28 cellular contexts compared by ENCODE assay signal in the genomic region with DNA sequence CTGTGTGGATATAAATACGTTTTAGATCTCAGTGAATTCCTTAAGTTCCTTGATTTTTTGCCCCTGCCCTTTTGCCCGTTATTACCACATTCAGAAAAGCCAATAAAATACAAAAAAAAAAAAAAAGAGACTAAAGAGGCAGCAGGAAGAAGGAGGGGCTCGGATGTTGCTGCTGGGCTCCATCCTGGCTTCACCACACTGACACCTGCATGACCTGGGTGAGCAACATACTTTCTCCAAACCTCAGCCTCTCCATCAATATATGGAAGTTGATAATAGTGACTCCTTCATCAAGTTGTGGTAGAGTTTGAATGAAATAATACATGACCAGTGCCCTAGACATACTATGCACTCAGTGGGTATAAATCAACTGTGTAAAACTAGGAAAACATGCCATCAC.
DNase-seq lines count a peak whose midpoint lies in the region; ATAC-seq and TF ChIP-seq lines count a peak whose summit lies in the region.
"Had no signal": no experiment of that assay in that cellular context is flagged by ENCODE, and none has a peak within 500 bp of the region (broad histone marks: within the 10 kb centered on the region; RNA-seq: fewer than 3 reads in every experiment).

No MANE protein-coding gene starts in this region.

- peaks cover 62% of the 10 kb centered on the region for H3K4me1 Mint-ChIP-seq in Calu3 (ENCODE audit: low read depth, unreplicated experiment)
- H3K4me1 Mint-ChIP-seq in activated CD8-positive, alpha-beta T cell treated with anti-CD3 and anti-CD28 coated beads for 36 hours (ENCODE audit: low read depth) = peaks cover 14% of the 10 kb centered on the region
- H3K4me1 Mint-ChIP-seq in naive thymus-derived CD4-positive, alpha-beta T cell = peaks cover 4 to 21% (median 13%) of the 10 kb centered on the region in 7 donors
- H3K4me1 Mint-ChIP-seq in stimulated activated memory B cell treated with anti-CD40 and anti-IgM and Interleukin-4, amounts not matched to agents 10 μg/mL and 1 μg/mL and 100 μg/mL, for 72 hours = no peaks in the 10 kb centered on the region
- H3K4me1 Mint-ChIP-seq: memory B cell had no signal

- peak; percentile 9 for DNase-seq in activated CD4-positive, alpha-beta T cell treated with anti-CD3 and anti-CD28 coated beads, Interleukin-2, amount 50 U/mL, for 1 hour
- no peak for DNase-seq in activated CD4-positive, alpha-beta T cell treated with anti-CD3 and anti-CD28 coated beads, Interleukin-2, amount 50 U/mL, for 4 hours
- DNase-seq in Calu3 (peak; percentile 30), amygdala (lab: John Stamatoyannopoulos, UW) (no peak)
- DNase-seq in activated CD8-positive, alpha-beta T cell treated with anti-CD3 and anti-CD28 coated beads for 36 hours = peak; percentile 38
- DNase-seq in naive thymus-derived CD4-positive, alpha-beta T cell = peak in 5 of 9 donors; percentile 15 to 29 (median 18)
- DNase-seq: activated T-cell treated with anti-CD3 and anti-CD28 coated beads, Interleukin-2, amount 50 U/mL, for 24 hours; AML-193; GDM1; H9; hypothalamus; immature natural killer cell; IMR-90; left colon; NK-92 treated with Interleukin-12 subunit alpha and Interleukin-12 subunit beta, amount 100 ng/mL, for 24 hours; PC-9; right lobe of liver; stimulated activated CD4-positive, alpha-beta T cell treated with anti-CD3 and anti-CD28 coated beads, Interleukin-12 subunit alpha, Interleukin-12 subunit beta, amount 100 ng/mL, for 4 hours; stimulated activated naive CD4-positive, alpha-beta T cell treated with Interleukin-2 at 50 U/mL for 16 hours; thyroid gland had no signal

- no peaks in the 10 kb centered on the region for H3K36me3 ChIP-seq in naive thymus-derived CD4-positive, alpha-beta T cell (ENCODE audit: control insufficient read depth in 2 of 3, insufficient read depth in 3 of 3, low read length in 3 of 3)
- H3K36me3 ChIP-seq: gastroesophageal sphincter, right lobe of liver, thyroid gland had no signal

- no peak overlapping the region for H3K27ac ChIP-seq in naive thymus-derived CD4-positive, alpha-beta T cell (ENCODE audit: low read depth, low read length)
- H3K27ac ChIP-seq: gastroesophageal sphincter, PC-9 had no signal

- peak; percentile 73 for ATAC-seq in activated CD8-positive, alpha-beta T cell treated with anti-CD3 and anti-CD28 coated beads for 36 hours
- peak; percentile 36 for ATAC-seq in naive thymus-derived CD4-positive, alpha-beta T cell
- no peak for ATAC-seq in HG03432 (IDR thresholded peaks at IDR 0.05; ENCODE audit: unreplicated experiment)
- no peak for ATAC-seq in stimulated activated memory B cell treated with anti-CD40 and anti-IgM and Interleukin-4, amounts not matched to agents 10 μg/mL and 1 μg/mL and 100 μg/mL, for 72 hours
- ATAC-seq: gastroesophageal sphincter, left colon, Right ventricle myocardium inferior, SK-N-SH treated with all-trans-retinoic acid at 6 μM for 48 hours had no signal

- peaks cover 0 to 5% of the 10 kb centered on the region in 2 donors for H3K4me1 ChIP-seq in naive thymus-derived CD4-positive, alpha-beta T cell (ENCODE audit: control insufficient read depth in 2 of 2, insufficient read depth in 2 of 2, low read length in 2 of 2)

- POLR2A ChIA-PET in activated CD8-positive, alpha-beta T cell treated with anti-CD3 and anti-CD28 coated beads for 36 hours (lab: Charles Lee) = no interaction called here
- POLR2A ChIA-PET in naive thymus-derived CD4-positive, alpha-beta T cell (lab: Charles Lee) = interaction anchor here (0.9 kb wide), 1 partner anchor 1236 kb away, joined by 3 read pairs; no protein-coding TSS in a partner anchor

- TF ChIP-seq CTCF in Calu3 (IDR thresholded peaks at IDR 0.05; ENCODE audit: unreplicated experiment) = no peak
- no peak for TF ChIP-seq CTCF in activated CD8-positive, alpha-beta T cell treated with anti-CD3 and anti-CD28 coated beads for 36 hours (IDR thresholded peaks at IDR 0.05)

- BruUV-seq in Calu3 (replicated peaks; lab: Mats Ljungman, UMichigan) = no TSS peak

- no peaks in the 10 kb centered on the region for H3K27me3 Mint-ChIP-seq in Calu3 (ENCODE audit: unreplicated experiment)
- no peaks in the 10 kb centered on the region for H3K27me3 Mint-ChIP-seq in activated CD8-positive, alpha-beta T cell treated with anti-CD3 and anti-CD28 coated beads for 36 hours
- peaks cover 0 to 12% (median 0%) of the 10 kb centered on the region in 5 donors for H3K27me3 Mint-ChIP-seq in naive thymus-derived CD4-positive, alpha-beta T cell
- H3K27me3 Mint-ChIP-seq in stimulated activated memory B cell treated with anti-CD40 and anti-IgM and Interleukin-4, amounts not matched to agents 10 μg/mL and 1 μg/mL and 100 μg/mL, for 72 hours = no peaks in the 10 kb centered on the region
- H3K27me3 Mint-ChIP-seq: activated naive CD8-positive, alpha-beta T cell; activated T-cell treated with anti-CD3 and anti-CD28 coated beads, Interleukin-2, amount 50 U/mL, for 24 hours; memory B cell had no signal

- no peaks in the 10 kb centered on the region for H3K27me3 ChIP-seq in naive thymus-derived CD4-positive, alpha-beta T cell (ENCODE audit: control insufficient read depth in 2 of 2, insufficient read depth in 2 of 2, low read length in 2 of 2)
- H3K27me3 ChIP-seq: gastroesophageal sphincter, right lobe of liver, thyroid gland had no signal

- CTCF ChIA-PET in Calu3 (lab: Charles Lee) = interaction anchor here (0.9 to 1.3 kb wide), 5 partner anchors 11 to 172 kb away, joined by 3 to 4 read pairs (median 3); no protein-coding TSS in a partner anchor
- CTCF ChIA-PET in activated CD8-positive, alpha-beta T cell treated with anti-CD3 and anti-CD28 coated beads for 36 hours (lab: Charles Lee) = interaction anchor here (1.8 kb wide), 1 partner anchor 171 kb away, joined by 15 read pairs; no protein-coding TSS in a partner anchor
- CTCF ChIA-PET in naive thymus-derived CD4-positive, alpha-beta T cell (lab: Charles Lee) = interaction anchor here (0.8 to 5.2 kb wide), 3 partner anchors 172 to 549 kb away, joined by 3 to 31 read pairs (median 3); no protein-coding TSS in a partner anchor

- intact Hi-C loops in Calu3 (cut with micrococcal nuclease; ENCODE audit: unreplicated experiment) = loop anchor here (2.0 to 5.0 kb wide), 2 partner anchors 24 to 686 kb away; no protein-coding TSS in a partner anchor
- intact Hi-C loops in activated CD8-positive, alpha-beta T cell treated with anti-CD3 and anti-CD28 coated beads for 36 hours (cut with micrococcal nuclease) = no loop called here
- intact Hi-C loops in naive thymus-derived CD4-positive, alpha-beta T cell (cut with micrococcal nuclease) = no loop called here

- H3K27ac Mint-ChIP-seq in Calu3 (ENCODE audit: unreplicated experiment) = peak overlapping the region; percentile 77
- no peak overlapping the region for H3K27ac Mint-ChIP-seq in activated CD8-positive, alpha-beta T cell treated with anti-CD3 and anti-CD28 coated beads for 36 hours
- H3K27ac Mint-ChIP-seq in naive thymus-derived CD4-positive, alpha-beta T cell = peak overlapping the region in 1 of 9 donors; percentile 23
- H3K27ac Mint-ChIP-seq in stimulated activated memory B cell treated with anti-CD40 and anti-IgM and Interleukin-4, amounts not matched to agents 10 μg/mL and 1 μg/mL and 100 μg/mL, for 72 hours = no peak overlapping the region
- H3K27ac Mint-ChIP-seq: activated naive CD8-positive, alpha-beta T cell; activated T-cell treated with anti-CD3 and anti-CD28 coated beads, Interleukin-2, amount 50 U/mL, for 24 hours; H9; immature natural killer cell; memory B cell; T-helper 2 cell treated with Interferon-gamma antibody and Interleukin-4, amounts not matched to agents 5 μg/mL and 100 μg/mL, for 36 hours had no signal

- H3K4me3 Mint-ChIP-seq in Calu3 (ENCODE audit: low read depth, unreplicated experiment) = no peak overlapping the region
- no peak overlapping the region for H3K4me3 Mint-ChIP-seq in activated CD8-positive, alpha-beta T cell treated with anti-CD3 and anti-CD28 coated beads for 36 hours
- H3K4me3 Mint-ChIP-seq in naive thymus-derived CD4-positive, alpha-beta T cell = no peak overlapping the region
- no peak overlapping the region for H3K4me3 Mint-ChIP-seq in stimulated activated memory B cell treated with anti-CD40 and anti-IgM and Interleukin-4, amounts not matched to agents 10 μg/mL and 1 μg/mL and 100 μg/mL, for 72 hours
- H3K4me3 Mint-ChIP-seq: activated naive CD8-positive, alpha-beta T cell; activated T-cell treated with anti-CD3 and anti-CD28 coated beads, Interleukin-2, amount 50 U/mL, for 24 hours; H9; immature natural killer cell; memory B cell; T-helper 2 cell treated with Interferon-gamma antibody and Interleukin-4, amounts not matched to agents 5 μg/mL and 100 μg/mL, for 36 hours had no signal

- H3K36me3 Mint-ChIP-seq in Calu3 (ENCODE audit: insufficient read depth, unreplicated experiment) = peaks cover 10% of the 10 kb centered on the region
- H3K36me3 Mint-ChIP-seq in activated CD8-positive, alpha-beta T cell treated with anti-CD3 and anti-CD28 coated beads for 36 hours (ENCODE audit: low read depth) = no peaks in the 10 kb centered on the region
- no peaks in the 10 kb centered on the region for H3K36me3 Mint-ChIP-seq in naive thymus-derived CD4-positive, alpha-beta T cell
- no peaks in the 10 kb centered on the region for H3K36me3 Mint-ChIP-seq in stimulated activated memory B cell treated with anti-CD40 and anti-IgM and Interleukin-4, amounts not matched to agents 10 μg/mL and 1 μg/mL and 100 μg/mL, for 72 hours
- H3K36me3 Mint-ChIP-seq: memory B cell had no signal

- no peaks in the 10 kb centered on the region for H3K9me3 ChIP-seq in naive thymus-derived CD4-positive, alpha-beta T cell (ENCODE audit: control insufficient read depth in 2 of 3, low read length in 3 of 3)
- H3K9me3 ChIP-seq: right lobe of liver, thyroid gland had no signal

- H3K9me3 Mint-ChIP-seq in Calu3 (ENCODE audit: low read depth, unreplicated experiment) = peaks cover 3% of the 10 kb centered on the region
- H3K9me3 Mint-ChIP-seq in activated CD8-positive, alpha-beta T cell treated with anti-CD3 and anti-CD28 coated beads for 36 hours = no peaks in the 10 kb centered on the region
- H3K9me3 Mint-ChIP-seq in naive thymus-derived CD4-positive, alpha-beta T cell = peaks cover 0 to 9% (median 0%) of the 10 kb centered on the region in 11 donors
- no peaks in the 10 kb centered on the region for H3K9me3 Mint-ChIP-seq in stimulated activated memory B cell treated with anti-CD40 and anti-IgM and Interleukin-4, amounts not matched to agents 10 μg/mL and 1 μg/mL and 100 μg/mL, for 72 hours
- H3K9me3 Mint-ChIP-seq: activated T-cell treated with anti-CD3 and anti-CD28 coated beads, Interleukin-2, amount 50 U/mL, for 24 hours; immature natural killer cell; memory B cell; T-helper 2 cell treated with Interferon-gamma antibody and Interleukin-4, amounts not matched to agents 5 μg/mL and 100 μg/mL, for 36 hours had no signal

- no peak overlapping the region for H3K4me3 ChIP-seq in naive thymus-derived CD4-positive, alpha-beta T cell (ENCODE audit: low read length)
- H3K4me3 ChIP-seq: gastroesophageal sphincter, PC-9, right lobe of liver, thyroid gland had no signal

Comparison
In these comparisons a context has a peak if more than half of its experiments do, and no peak if none do; other contexts are left out.
1. DNase-seq: peak in activated CD4-positive, alpha-beta T cell treated with anti-CD3 and anti-CD28 coated beads, Interleukin-2, amount 50 U/mL, for 1 hour (single experiment), Calu3 (single experiment), activated CD8-positive, alpha-beta T cell treated with anti-CD3 and anti-CD28 coated beads for 36 hours (single experiment) and naive thymus-derived CD4-positive, alpha-beta T cell (5 of 9); none in activated CD4-positive, alpha-beta T cell treated with anti-CD3 and anti-CD28 coated beads, Interleukin-2, amount 50 U/mL, for 4 hours (0 of 2) and amygdala (0 of 56).
2. ATAC-seq: peak in activated CD8-positive, alpha-beta T cell treated with anti-CD3 and anti-CD28 coated beads for 36 hours (single experiment) and naive thymus-derived CD4-positive, alpha-beta T cell (single experiment); none in HG03432 (single experiment) and stimulated activated memory B cell treated with anti-CD40 and anti-IgM and Interleukin-4, amounts not matched to agents 10 μg/mL and 1 μg/mL and 100 μg/mL, for 72 hours (single experiment).